ENCODE assay signal across 29 cellular contexts in the genomic region with DNA sequence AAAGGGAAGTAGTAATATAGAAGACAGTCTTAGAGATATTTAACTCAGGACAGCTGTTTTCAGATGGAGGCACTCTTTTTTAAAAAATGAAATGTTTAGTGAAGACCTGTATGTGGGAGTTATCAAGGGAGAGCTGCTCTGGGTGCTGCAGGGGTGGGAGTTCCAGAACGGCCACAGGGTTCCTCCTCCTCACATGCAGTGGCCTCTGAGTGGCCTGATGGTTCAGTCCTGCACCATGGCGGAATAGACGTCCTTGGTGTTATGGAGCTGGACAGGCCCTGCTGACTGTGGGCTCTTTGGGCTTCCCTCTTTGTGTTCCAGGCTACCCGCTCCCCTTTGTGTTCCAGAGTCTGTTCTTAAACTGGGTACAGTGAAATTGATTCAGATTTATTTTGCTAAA.
"Had no signal": no experiment of that assay in that cellular context is flagged by ENCODE, and none has a peak within 500 bp of the region (broad histone marks: within the 10 kb centered on the region; RNA-seq: fewer than 3 reads in every experiment).

No MANE protein-coding gene starts in this region.

- H3K36me3 ChIP-seq: stomach, suprapubic skin, thoracic aorta, thyroid gland, tibial artery, tibial nerve, transverse colon, upper lobe of left lung, upper lobe of right lung, uterus, vagina had no signal

- H3K27me3 Mint-ChIP-seq: stimulated activated memory B cell treated with anti-CD40 and anti-IgM and Interleukin-4, amounts not matched to agents 10 μg/mL and 1 μg/mL and 100 μg/mL, for 72 hours; stimulated activated naive B cell treated with anti-CD40 and anti-IgM and Interleukin-4, amounts not matched to agents 10 μg/mL and 1 μg/mL and 100 μg/mL, for 72 hours; stimulated activated naive CD8-positive, alpha-beta T cell treated with anti-CD3 and anti-CD28 coated beads, Interleukin-15, amount 100 ng/mL, for 72 hours; stimulated activated naive CD8-positive, alpha-beta T cell treated with anti-CD3 and anti-CD28 coated beads, Interleukin-15, Interleukin-2, amounts not matched to agents 100 ng/mL and 50 ng/mL, for 24 hours; type B pancreatic cell had no signal

- H3K27ac ChIP-seq: stomach, suprapubic skin, testis, thoracic aorta, thyroid gland, tibial artery, tibial nerve, transverse colon, upper lobe of left lung, upper lobe of right lung, uterus, vagina had no signal

- H3K9me3 Mint-ChIP-seq: stimulated activated effector memory CD8-positive, alpha-beta T cell treated with anti-CD3 and anti-CD28 coated beads, Interleukin-12 subunit alpha, Interleukin-12 subunit beta, amount 100 ng/mL, for 72 hours; stimulated activated memory B cell treated with anti-CD40 and anti-IgM and Interleukin-4, amounts not matched to agents 10 μg/mL and 1 μg/mL and 100 μg/mL, for 72 hours; stimulated activated naive B cell treated with anti-CD40 and anti-IgM and Interleukin-4, amounts not matched to agents 10 μg/mL and 1 μg/mL and 100 μg/mL, for 72 hours; stimulated activated naive CD8-positive, alpha-beta T cell treated with anti-CD3 and anti-CD28 coated beads, Interleukin-15, Interleukin-2, amounts not matched to agents 100 ng/mL and 50 ng/mL, for 24 hours had no signal

- FAIRE-seq: urothelium cell line had no signal

- H3K36me3 Mint-ChIP-seq: stimulated activated effector memory CD8-positive, alpha-beta T cell treated with anti-CD3 and anti-CD28 coated beads, Interleukin-12 subunit alpha, Interleukin-12 subunit beta, amount 100 ng/mL, for 72 hours; stimulated activated memory B cell treated with anti-CD40 and anti-IgM and Interleukin-4, amounts not matched to agents 10 μg/mL and 1 μg/mL and 100 μg/mL, for 72 hours; type B pancreatic cell had no signal

- H3K9me3 ChIP-seq: stomach, suprapubic skin, testis, thoracic aorta, thyroid gland, tibial artery, tibial nerve, transverse colon, upper lobe of left lung, upper lobe of right lung, uterus, vagina had no signal

- ATAC-seq: stimulated activated effector memory CD8-positive, alpha-beta T cell treated with anti-CD3 and anti-CD28 coated beads, Interleukin-12 subunit alpha, Interleukin-12 subunit beta, amount 100 ng/mL, for 72 hours; stimulated activated memory B cell treated with anti-CD40 and anti-IgM and Interleukin-4, amounts not matched to agents 10 μg/mL and 1 μg/mL and 100 μg/mL, for 72 hours; stimulated activated naive B cell treated with anti-CD40 and anti-IgM and Interleukin-4, amounts not matched to agents 10 μg/mL and 1 μg/mL and 100 μg/mL, for 72 hours; stimulated activated naive CD8-positive, alpha-beta T cell treated with anti-CD3 and anti-CD28 coated beads, Interleukin-15, amount 100 ng/mL, for 72 hours; stimulated activated naive CD8-positive, alpha-beta T cell treated with anti-CD3 and anti-CD28 coated beads, Interleukin-15, Interleukin-2, amounts not matched to agents 100 U/mL and 50 U/mL, for 24 hours; upper lobe of right lung had no signal

- H3K27me3 ChIP-seq: stomach, suprapubic skin, testis, thyroid gland, tibial artery, tibial nerve, transverse colon, upper lobe of left lung, upper lobe of right lung, uterus, vagina had no signal

- H3K4me3 Mint-ChIP-seq: stimulated activated effector memory CD8-positive, alpha-beta T cell treated with anti-CD3 and anti-CD28 coated beads, Interleukin-12 subunit alpha, Interleukin-12 subunit beta, amount 100 ng/mL, for 72 hours; stimulated activated memory B cell treated with anti-CD40 and anti-IgM and Interleukin-4, amounts not matched to agents 10 μg/mL and 1 μg/mL and 100 μg/mL, for 72 hours; stimulated activated naive B cell treated with anti-CD40 and anti-IgM and Interleukin-4, amounts not matched to agents 10 μg/mL and 1 μg/mL and 100 μg/mL, for 72 hours; stimulated activated naive CD8-positive, alpha-beta T cell treated with anti-CD3 and anti-CD28 coated beads, Interleukin-15, amount 100 ng/mL, for 72 hours; stimulated activated naive CD8-positive, alpha-beta T cell treated with anti-CD3 and anti-CD28 coated beads, Interleukin-15, Interleukin-2, amounts not matched to agents 100 ng/mL and 50 ng/mL, for 24 hours; type B pancreatic cell had no signal

- H3K4me3 ChIP-seq: stomach, suprapubic skin, testis, thoracic aorta, thyroid gland, tibial artery, tibial nerve, transverse colon, upper lobe of left lung, upper lobe of right lung, uterus, vagina had no signal

- DNase-seq: stimulated activated CD4-positive, alpha-beta T cell treated with anti-CD3 and anti-CD28 coated beads, Interleukin-2, amount 100 ng/mL, for 48 hours; stimulated activated CD4-positive, alpha-beta T cell treated with anti-CD3 and anti-CD28 coated beads, Interleukin-4, amount 100 ng/mL, for 1 hour; stimulated activated CD4-positive, alpha-beta T cell treated with anti-CD3 and anti-CD28 coated beads, Interleukin-4, amount 100 ng/mL, for 24 hours; stimulated activated CD4-positive, alpha-beta T cell treated with anti-CD3 and anti-CD28 coated beads, Interleukin-4, amount 100 ng/mL, for 4 hours; stimulated activated CD8-positive, alpha-beta memory T cell treated with anti-CD3 and anti-CD28 coated beads, Interleukin-4, amount 100 ng/mL, for 48 hours; stimulated activated naive B cell treated with anti-CD40 and anti-IgM and Interleukin-4, amounts not matched to agents 10 μg/mL and 1 μg/mL and 100 μg/mL, for 72 hours; stimulated activated naive CD4-positive, alpha-beta T cell; stimulated activated naive CD4-positive, alpha-beta T cell treated with Interleukin-2 at 50 U/mL for 16 hours; stimulated activated naive CD8-positive, alpha-beta T cell treated with anti-CD3 and anti-CD28 coated beads, Interleukin-15, amount 100 ng/mL, for 72 hours; stimulated activated naive CD8-positive, alpha-beta T cell treated with anti-CD3 and anti-CD28 coated beads, Interleukin-15, Interleukin-2, amounts not matched to agents 100 U/mL and 50 U/mL, for 24 hours; stomach; substantia nigra; testis; thyroid gland; tibial artery; transverse colon; trophoblast cell; upper lobe of left lung; upper lobe of right lung; uterus had no signal

- H3K4me1 Mint-ChIP-seq: stimulated activated effector memory CD8-positive, alpha-beta T cell treated with anti-CD3 and anti-CD28 coated beads, Interleukin-12 subunit alpha, Interleukin-12 subunit beta, amount 100 ng/mL, for 72 hours; stimulated activated memory B cell treated with anti-CD40 and anti-IgM and Interleukin-4, amounts not matched to agents 10 μg/mL and 1 μg/mL and 100 μg/mL, for 72 hours; stimulated activated naive B cell treated with anti-CD40 and anti-IgM and Interleukin-4, amounts not matched to agents 10 μg/mL and 1 μg/mL and 100 μg/mL, for 72 hours; stimulated activated naive CD8-positive, alpha-beta T cell treated with anti-CD3 and anti-CD28 coated beads, Interleukin-15, amount 100 ng/mL, for 72 hours had no signal

- H3K4me1 ChIP-seq: testis, thyroid gland, tibial nerve, upper lobe of left lung, upper lobe of right lung, uterus had no signal

- H3K27ac Mint-ChIP-seq: stimulated activated effector memory CD8-positive, alpha-beta T cell treated with anti-CD3 and anti-CD28 coated beads, Interleukin-12 subunit alpha, Interleukin-12 subunit beta, amount 100 ng/mL, for 72 hours; stimulated activated memory B cell treated with anti-CD40 and anti-IgM and Interleukin-4, amounts not matched to agents 10 μg/mL and 1 μg/mL and 100 μg/mL, for 72 hours; stimulated activated naive B cell treated with anti-CD40 and anti-IgM and Interleukin-4, amounts not matched to agents 10 μg/mL and 1 μg/mL and 100 μg/mL, for 72 hours; stimulated activated naive CD8-positive, alpha-beta T cell treated with anti-CD3 and anti-CD28 coated beads, Interleukin-15, amount 100 ng/mL, for 72 hours; stimulated activated naive CD8-positive, alpha-beta T cell treated with anti-CD3 and anti-CD28 coated beads, Interleukin-15, Interleukin-2, amounts not matched to agents 100 ng/mL and 50 ng/mL, for 24 hours; type B pancreatic cell had no signal
